1 cellular context compared by ENCODE assay signal in genomic region chr19:48814895-48815294, GRCh38.
TF ChIP-seq lines count a peak whose summit lies in the region.

No MANE protein-coding gene starts in this region.

TF ChIP-seq in HepG2, 621 proteins besides CTCF, POLR2A, EP300 and RAD21:
- no peak for TF ChIP-seq HDAC6 (IDR thresholded peaks at IDR 0.05; ENCODE audit: low read depth, low read length)
- TF ChIP-seq ZNF781 (CRISPR knock-in tag; IDR thresholded peaks at IDR 0.05; ENCODE audit: borderline replicate concordance, not compliant biosample characterization), result no peak
- TF ChIP-seq ZBTB21 (CRISPR knock-in tag; IDR thresholded peaks at IDR 0.05), result no peak
- no peak for TF ChIP-seq NFYB (CRISPR knock-in tag; IDR thresholded peaks at IDR 0.05)
- no peak for TF ChIP-seq TFAP4 (IDR thresholded peaks at IDR 0.05; ENCODE audit: borderline replicate concordance, low read depth)
- TF ChIP-seq ZNF17 (CRISPR knock-in tag; IDR thresholded peaks at IDR 0.05), result no peak
- no peak for TF ChIP-seq REST (IDR thresholded peaks at IDR 0.05; ENCODE audit: borderline replicate concordance in 1 of 2, low read depth in 1 of 2, low read length in 2 of 2)
- TF ChIP-seq TFDP2 (CRISPR knock-in tag; IDR thresholded peaks at IDR 0.05), result no peak
- TF ChIP-seq ZNF672 (CRISPR knock-in tag; IDR thresholded peaks at IDR 0.05), result no peak
